ENCODE assay signal across 11 cellular contexts in genomic region chr1:55147504-55147903, GRCh38.
"Had no signal": no experiment of that assay in that cellular context is flagged by ENCODE, and none has a peak within 500 bp of the region (broad histone marks: within the 10 kb centered on the region; RNA-seq: fewer than 3 reads in every experiment).

No MANE protein-coding gene starts in this region.

- DNase-seq: activated CD4-positive, CD25-positive, alpha-beta regulatory T cell treated with anti-CD3 and anti-CD28 coated beads, Interleukin-2, amount 50 U/mL, for 72 hours; activated naive CD4-positive, alpha-beta T cell treated with anti-CD3 and anti-CD28 coated beads for 36 hours; islet precursor cell; natural killer cell; retina; stimulated activated CD4-positive, alpha-beta T cell treated with anti-CD3 and anti-CD28 coated beads, Interleukin-2, amount 100 ng/mL, for 48 hours; stimulated activated naive B cell treated with anti-CD40 and anti-IgM and Interleukin-4, amounts not matched to agents 10 μg/mL and 1 μg/mL and 100 μg/mL, for 72 hours had no signal

- H3K27ac ChIP-seq: neutrophil, thyroid gland had no signal

- H3K27me3 ChIP-seq: neutrophil, thyroid gland had no signal

- ATAC-seq: left lobe of liver; mucosa of descending colon; natural killer cell; stimulated activated naive B cell treated with anti-CD40 and anti-IgM and Interleukin-4, amounts not matched to agents 10 μg/mL and 1 μg/mL and 100 μg/mL, for 72 hours had no signal

- H3K4me3 ChIP-seq: mucosa of descending colon, thyroid gland had no signal

- H3K9me3 ChIP-seq: mucosa of descending colon, neutrophil, thyroid gland had no signal
